16 cellular contexts compared by ENCODE assay signal in the genomic region with DNA sequence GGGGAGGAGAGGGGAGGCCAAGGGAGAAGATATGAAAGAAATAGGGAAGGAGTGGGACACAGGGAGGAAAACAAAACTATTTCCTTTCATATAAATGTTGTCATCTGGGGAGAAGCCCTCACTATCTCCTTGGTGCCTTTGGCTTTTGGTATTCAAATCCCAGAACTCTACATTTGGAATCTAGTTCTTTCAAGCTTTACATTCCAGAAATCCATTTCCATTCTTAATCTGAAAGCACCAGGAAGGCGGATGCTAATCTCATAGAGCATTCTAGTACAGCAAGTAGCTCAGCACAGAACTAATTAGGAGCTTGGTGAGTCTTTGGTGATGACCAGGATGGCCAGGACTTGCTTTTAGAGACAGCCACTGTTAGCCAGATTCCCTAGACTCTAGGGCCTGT.
DNase-seq lines count a peak whose midpoint lies in the region; ATAC-seq and TF ChIP-seq lines count a peak whose summit lies in the region.
"Had no signal": no experiment of that assay in that cellular context is flagged by ENCODE, and none has a peak within 500 bp of the region (broad histone marks: within the 10 kb centered on the region; RNA-seq: fewer than 3 reads in every experiment).

No MANE protein-coding gene starts in this region.

- H3K4me3 ChIP-seq in H7 (ENCODE audit: insufficient read depth, low read depth, low read length): no peak overlapping the region

- H3K27ac Mint-ChIP-seq in WTC11: no peak overlapping the region
- H3K27ac Mint-ChIP-seq: CD4-positive, alpha-beta memory T cell had no signal

- peaks cover 15% of the 10 kb centered on the region for H3K9me3 Mint-ChIP-seq in WTC11
- H3K9me3 Mint-ChIP-seq: H9 had no signal

- peaks cover 20% of the 10 kb centered on the region for H3K4me1 Mint-ChIP-seq in WTC11
- H3K4me1 Mint-ChIP-seq: CD4-positive, alpha-beta memory T cell had no signal

- peak; percentile 73 for ATAC-seq in WTC11
- no peak for ATAC-seq in HG02642 (IDR thresholded peaks at IDR 0.05; ENCODE audit: poor library complexity, unreplicated experiment)
- ATAC-seq: HCT116 had no signal

- H3K27me3 Mint-ChIP-seq in WTC11 (ENCODE audit: low read depth): no peaks in the 10 kb centered on the region
- H3K27me3 Mint-ChIP-seq: CD4-positive, alpha-beta memory T cell had no signal

- POLR2A ChIA-PET in WTC11 (lab: Charles Lee): no interaction called here

- H3K36me3 ChIP-seq in H7 (replicated peaks; ENCODE audit: control insufficient read depth, insufficient read depth, low read length): no peaks in the 10 kb centered on the region

- H3K27me3 ChIP-seq in H7 (ENCODE audit: control insufficient read depth, insufficient read depth, low read length): no peaks in the 10 kb centered on the region

- DNase-seq in H7: peak; percentile 24
- DNase-seq in WTC11 (ENCODE audit: low spot score): no peak
- peak; percentile 50 for DNase-seq in iPS DF 19.7 (ENCODE audit: low read depth, low spot score)
- peak; percentile 9 for DNase-seq in iPS-NIHi11 (ENCODE audit: low spot score)
- DNase-seq in activated CD8-positive, alpha-beta memory T cell treated with anti-CD3 and anti-CD28 coated beads, Interleukin-2, amount 50 U/mL, for 48 hours: no peak
- DNase-seq in UCSD-AML1 (lab: John Stamatoyannopoulos, UW; ENCODE audit: unreplicated experiment): no peak
- DNase-seq: C1 segment of cervical spinal cord; Calu3; CD4-positive, alpha-beta memory T cell; COR-L47; DMS53; DMS79 treated with DMSO at 0.1 percent for 48 hours; GF-D8; H9 had no signal

- no peak for TF ChIP-seq CTCF in WTC11 (IDR thresholded peaks at IDR 0.05)

- CTCF ChIA-PET in WTC11 (lab: Charles Lee): interaction anchor here (1.2 kb wide), 1 partner anchor 8 kb away, joined by 5 read pairs; no protein-coding TSS in a partner anchor

- H3K4me3 Mint-ChIP-seq in WTC11: no peak overlapping the region
- H3K4me3 Mint-ChIP-seq: CD4-positive, alpha-beta memory T cell; H9 had no signal

- H3K36me3 Mint-ChIP-seq in WTC11: peaks cover 9% of the 10 kb centered on the region

TF ChIP-seq in WTC11, 78 proteins besides CTCF, POLR2A, EP300 and RAD21:
- no peak for TF ChIP-seq OVOL2 (CRISPR knock-in tag; IDR thresholded peaks at IDR 0.05; ENCODE audit: borderline replicate concordance)
- no peak for TF ChIP-seq CREM (CRISPR knock-in tag; IDR thresholded peaks at IDR 0.05)
- TF ChIP-seq GABPB1 (CRISPR knock-in tag; IDR thresholded peaks at IDR 0.05): no peak
- TF ChIP-seq CREB1 (CRISPR knock-in tag; IDR thresholded peaks at IDR 0.05): no peak
- no peak for TF ChIP-seq FOXK1 (CRISPR knock-in tag; IDR thresholded peaks at IDR 0.05)
- TF ChIP-seq, protein P1, sequence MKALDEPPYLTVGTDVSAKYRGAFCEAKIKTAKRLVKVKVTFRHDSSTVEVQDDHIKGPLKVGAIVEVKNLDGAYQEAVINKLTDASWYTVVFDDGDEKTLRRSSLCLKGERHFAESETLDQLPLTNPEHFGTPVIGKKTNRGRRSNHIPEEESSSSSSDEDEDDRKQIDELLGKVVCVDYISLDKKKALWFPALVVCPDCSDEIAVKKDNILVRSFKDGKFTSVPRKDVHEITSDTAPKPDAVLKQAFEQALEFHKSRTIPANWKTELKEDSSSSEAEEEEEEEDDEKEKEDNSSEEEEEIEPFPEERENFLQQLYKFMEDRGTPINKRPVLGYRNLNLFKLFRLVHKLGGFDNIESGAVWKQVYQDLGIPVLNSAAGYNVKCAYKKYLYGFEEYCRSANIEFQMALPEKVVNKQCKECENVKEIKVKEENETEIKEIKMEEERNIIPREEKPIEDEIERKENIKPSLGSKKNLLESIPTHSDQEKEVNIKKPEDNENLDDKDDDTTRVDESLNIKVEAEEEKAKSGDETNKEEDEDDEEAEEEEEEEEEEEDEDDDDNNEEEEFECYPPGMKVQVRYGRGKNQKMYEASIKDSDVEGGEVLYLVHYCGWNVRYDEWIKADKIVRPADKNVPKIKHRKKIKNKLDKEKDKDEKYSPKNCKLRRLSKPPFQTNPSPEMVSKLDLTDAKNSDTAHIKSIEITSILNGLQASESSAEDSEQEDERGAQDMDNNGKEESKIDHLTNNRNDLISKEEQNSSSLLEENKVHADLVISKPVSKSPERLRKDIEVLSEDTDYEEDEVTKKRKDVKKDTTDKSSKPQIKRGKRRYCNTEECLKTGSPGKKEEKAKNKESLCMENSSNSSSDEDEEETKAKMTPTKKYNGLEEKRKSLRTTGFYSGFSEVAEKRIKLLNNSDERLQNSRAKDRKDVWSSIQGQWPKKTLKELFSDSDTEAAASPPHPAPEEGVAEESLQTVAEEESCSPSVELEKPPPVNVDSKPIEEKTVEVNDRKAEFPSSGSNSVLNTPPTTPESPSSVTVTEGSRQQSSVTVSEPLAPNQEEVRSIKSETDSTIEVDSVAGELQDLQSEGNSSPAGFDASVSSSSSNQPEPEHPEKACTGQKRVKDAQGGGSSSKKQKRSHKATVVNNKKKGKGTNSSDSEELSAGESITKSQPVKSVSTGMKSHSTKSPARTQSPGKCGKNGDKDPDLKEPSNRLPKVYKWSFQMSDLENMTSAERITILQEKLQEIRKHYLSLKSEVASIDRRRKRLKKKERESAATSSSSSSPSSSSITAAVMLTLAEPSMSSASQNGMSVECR (CRISPR knock-in tag; IDR thresholded peaks at IDR 0.05; ENCODE audit: borderline replicate concordance): no peak
- TF ChIP-seq ATF1 (CRISPR knock-in tag; IDR thresholded peaks at IDR 0.05): no peak
- TF ChIP-seq ZNF232 (CRISPR knock-in tag; IDR thresholded peaks at IDR 0.05): no peak
- no peak for TF ChIP-seq SMAD3 (CRISPR knock-in tag; IDR thresholded peaks at IDR 0.05; ENCODE audit: borderline replicate concordance)
- TF ChIP-seq MXD4 (CRISPR knock-in tag; IDR thresholded peaks at IDR 0.05; ENCODE audit: borderline replicate concordance): no peak
- no peak for TF ChIP-seq NFYB (CRISPR knock-in tag; conservative IDR thresholded peaks at IDR 0.05; ENCODE audit: low read depth)
- TF ChIP-seq ZNF138 (CRISPR knock-in tag; conservative IDR thresholded peaks at IDR 0.05): no peak
- no peak for TF ChIP-seq TEAD4 (CRISPR knock-in tag; IDR thresholded peaks at IDR 0.05)
- TF ChIP-seq, protein P2, sequence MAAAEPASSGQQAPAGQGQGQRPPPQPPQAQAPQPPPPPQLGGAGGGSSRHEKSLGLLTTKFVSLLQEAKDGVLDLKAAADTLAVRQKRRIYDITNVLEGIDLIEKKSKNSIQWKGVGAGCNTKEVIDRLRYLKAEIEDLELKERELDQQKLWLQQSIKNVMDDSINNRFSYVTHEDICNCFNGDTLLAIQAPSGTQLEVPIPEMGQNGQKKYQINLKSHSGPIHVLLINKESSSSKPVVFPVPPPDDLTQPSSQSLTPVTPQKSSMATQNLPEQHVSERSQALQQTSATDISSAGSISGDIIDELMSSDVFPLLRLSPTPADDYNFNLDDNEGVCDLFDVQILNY (CRISPR knock-in tag; IDR thresholded peaks at IDR 0.05): no peak
- TF ChIP-seq, protein P3, sequence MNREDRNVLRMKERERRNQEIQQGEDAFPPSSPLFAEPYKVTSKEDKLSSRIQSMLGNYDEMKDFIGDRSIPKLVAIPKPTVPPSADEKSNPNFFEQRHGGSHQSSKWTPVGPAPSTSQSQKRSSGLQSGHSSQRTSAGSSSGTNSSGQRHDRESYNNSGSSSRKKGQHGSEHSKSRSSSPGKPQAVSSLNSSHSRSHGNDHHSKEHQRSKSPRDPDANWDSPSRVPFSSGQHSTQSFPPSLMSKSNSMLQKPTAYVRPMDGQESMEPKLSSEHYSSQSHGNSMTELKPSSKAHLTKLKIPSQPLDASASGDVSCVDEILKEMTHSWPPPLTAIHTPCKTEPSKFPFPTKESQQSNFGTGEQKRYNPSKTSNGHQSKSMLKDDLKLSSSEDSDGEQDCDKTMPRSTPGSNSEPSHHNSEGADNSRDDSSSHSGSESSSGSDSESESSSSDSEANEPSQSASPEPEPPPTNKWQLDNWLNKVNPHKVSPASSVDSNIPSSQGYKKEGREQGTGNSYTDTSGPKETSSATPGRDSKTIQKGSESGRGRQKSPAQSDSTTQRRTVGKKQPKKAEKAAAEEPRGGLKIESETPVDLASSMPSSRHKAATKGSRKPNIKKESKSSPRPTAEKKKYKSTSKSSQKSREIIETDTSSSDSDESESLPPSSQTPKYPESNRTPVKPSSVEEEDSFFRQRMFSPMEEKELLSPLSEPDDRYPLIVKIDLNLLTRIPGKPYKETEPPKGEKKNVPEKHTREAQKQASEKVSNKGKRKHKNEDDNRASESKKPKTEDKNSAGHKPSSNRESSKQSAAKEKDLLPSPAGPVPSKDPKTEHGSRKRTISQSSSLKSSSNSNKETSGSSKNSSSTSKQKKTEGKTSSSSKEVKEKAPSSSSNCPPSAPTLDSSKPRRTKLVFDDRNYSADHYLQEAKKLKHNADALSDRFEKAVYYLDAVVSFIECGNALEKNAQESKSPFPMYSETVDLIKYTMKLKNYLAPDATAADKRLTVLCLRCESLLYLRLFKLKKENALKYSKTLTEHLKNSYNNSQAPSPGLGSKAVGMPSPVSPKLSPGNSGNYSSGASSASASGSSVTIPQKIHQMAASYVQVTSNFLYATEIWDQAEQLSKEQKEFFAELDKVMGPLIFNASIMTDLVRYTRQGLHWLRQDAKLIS (CRISPR knock-in tag; IDR thresholded peaks at IDR 0.05; ENCODE audit: borderline replicate concordance): no peak
- no peak for TF ChIP-seq NR2C2 (CRISPR knock-in tag; IDR thresholded peaks at IDR 0.05)
- TF ChIP-seq ELF4 (CRISPR knock-in tag; IDR thresholded peaks at IDR 0.05; ENCODE audit: low read depth): no peak
- TF ChIP-seq, protein P4, sequence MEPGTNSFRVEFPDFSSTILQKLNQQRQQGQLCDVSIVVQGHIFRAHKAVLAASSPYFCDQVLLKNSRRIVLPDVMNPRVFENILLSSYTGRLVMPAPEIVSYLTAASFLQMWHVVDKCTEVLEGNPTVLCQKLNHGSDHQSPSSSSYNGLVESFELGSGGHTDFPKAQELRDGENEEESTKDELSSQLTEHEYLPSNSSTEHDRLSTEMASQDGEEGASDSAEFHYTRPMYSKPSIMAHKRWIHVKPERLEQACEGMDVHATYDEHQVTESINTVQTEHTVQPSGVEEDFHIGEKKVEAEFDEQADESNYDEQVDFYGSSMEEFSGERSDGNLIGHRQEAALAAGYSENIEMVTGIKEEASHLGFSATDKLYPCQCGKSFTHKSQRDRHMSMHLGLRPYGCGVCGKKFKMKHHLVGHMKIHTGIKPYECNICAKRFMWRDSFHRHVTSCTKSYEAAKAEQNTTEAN (CRISPR knock-in tag; IDR thresholded peaks at IDR 0.05): no peak
TF ChIP-seq in WTC11: peak in this region for 0.

Comparison
In these comparisons a context has a peak if more than half of its experiments do, and no peak if none do; other contexts are left out.
1. DNase-seq: peak in H7 (single experiment), iPS DF 19.7 (single experiment) and iPS-NIHi11 (single experiment); none in WTC11 (single experiment), activated CD8-positive, alpha-beta memory T cell treated with anti-CD3 and anti-CD28 coated beads, Interleukin-2, amount 50 U/mL, for 48 hours (single experiment) and UCSD-AML1 (single experiment).